8 cellular contexts compared by ENCODE assay signal in the genomic region with DNA sequence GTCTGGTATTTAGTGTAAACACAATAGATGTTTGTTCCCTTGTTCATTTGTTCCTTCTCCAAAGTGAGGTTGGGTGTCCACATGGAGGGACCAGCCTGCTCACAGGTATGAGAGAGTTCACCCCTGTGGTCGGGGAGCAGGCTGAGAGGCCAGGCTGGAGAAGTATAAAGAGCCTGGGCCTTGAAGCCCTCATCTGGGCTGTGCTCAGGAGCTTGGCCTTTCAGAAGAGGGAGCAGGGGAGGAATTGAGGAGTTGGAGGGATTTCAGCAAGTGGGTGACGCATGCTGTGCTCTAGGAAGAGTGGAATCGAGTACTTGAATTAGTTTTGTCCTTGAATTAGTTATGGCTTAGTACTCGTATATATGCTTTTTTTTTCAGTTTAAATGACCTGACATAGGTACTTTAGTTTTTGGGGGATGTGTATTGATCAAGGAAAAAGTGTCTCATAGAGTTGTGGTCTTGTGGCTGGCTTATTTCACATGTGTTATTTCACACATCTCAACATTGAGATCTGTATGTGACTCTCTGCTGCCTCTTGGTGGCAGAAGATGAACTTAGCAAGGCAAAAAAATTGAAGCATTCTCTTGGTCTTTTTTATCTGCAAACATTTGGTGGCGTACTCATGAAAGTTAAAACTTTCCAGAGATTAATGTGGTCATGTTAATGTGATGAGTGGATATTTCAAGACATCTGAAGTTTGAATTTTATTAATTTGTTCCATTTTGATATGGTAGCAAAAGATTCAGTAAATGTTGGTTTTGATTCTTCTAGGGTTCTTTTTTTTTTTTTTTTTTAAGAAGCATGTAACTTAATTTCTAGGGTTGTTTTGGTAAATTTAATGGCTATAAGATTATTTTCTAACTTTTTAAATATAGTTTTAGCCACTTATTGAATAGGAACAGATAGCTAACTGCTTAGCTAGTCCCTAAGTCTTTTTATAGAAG. TPM values are rescaled to one million over a fixed set of nuclear protein-coding genes. Genes with fewer than 3 reads are reported as not detected.
DNase-seq lines count a peak whose midpoint lies in the region; ATAC-seq and TF ChIP-seq lines count a peak whose summit lies in the region.

No MANE protein-coding gene starts in this region.

- H3K27me3 ChIP-seq in mesenchymal stem cell (ENCODE audit: control insufficient read depth in 1 of 2, insufficient read depth in 1 of 2, low read length in 2 of 2) (no peaks in the 10 kb centered on the region), tibial nerve (no peaks in the 10 kb centered on the region)

- no peak overlapping the region for H3K14ac ChIP-seq in mesenchymal stem cell (ENCODE audit: low read length in 2 of 2)

- WGBS in mesenchymal stem cell, result 63% methylated on average over 5 of the region's 5 CpGs
- 57 to 60% methylated on average over 5 of the region's 5 CpGs for WGBS in tibial nerve, 2 donors

- H4K8ac ChIP-seq in mesenchymal stem cell (ENCODE audit: low read length), result no peak overlapping the region

- no peak overlapping the region for H3K4ac ChIP-seq in mesenchymal stem cell (ENCODE audit: low read depth in 1 of 2, low read length in 2 of 2)

- no peak overlapping the region for H3K4me3 Mint-ChIP-seq in activated B cell treated with CpG ODN at 0.5 μM for 24 hours

- no peak overlapping the region for H3K4me3 ChIP-seq in mesenchymal stem cell (ENCODE audit: insufficient read depth in 1 of 2, low read depth in 1 of 2, low read length in 2 of 2)
- no peak overlapping the region for H3K4me3 ChIP-seq in tibial nerve

- ATAC-seq in GM18502 (IDR thresholded peaks at IDR 0.05; ENCODE audit: poor library complexity, unreplicated experiment) (peak; percentile 83), HG02885 (IDR thresholded peaks at IDR 0.05; ENCODE audit: poor library complexity, unreplicated experiment) (peak; percentile 84), activated B cell treated with CpG ODN at 0.5 μM for 24 hours (ENCODE audit: low read depth) (peak; percentile 69)

- no peak overlapping the region for H2BK120ac ChIP-seq in mesenchymal stem cell (ENCODE audit: low read depth, low read length)

- peaks cover 28% of the 10 kb centered on the region for H3K36me3 Mint-ChIP-seq in activated B cell treated with CpG ODN at 0.5 μM for 24 hours (ENCODE audit: low read depth)

- H3K9ac ChIP-seq in mesenchymal stem cell (ENCODE audit: low read length), result no peak overlapping the region

- H3K27ac Mint-ChIP-seq in activated B cell treated with CpG ODN at 0.5 μM for 24 hours, result no peak overlapping the region

- no peak for TF ChIP-seq POLR2A in tibial nerve (IDR thresholded peaks at IDR 0.05)

- no peak overlapping the region for H4K91ac ChIP-seq in mesenchymal stem cell (ENCODE audit: low read length)

- POLR2A ChIA-PET in activated B cell treated with CpG ODN at 0.5 μM for 24 hours (lab: Charles Lee), result no interaction called here

- no peak overlapping the region for H2BK12ac ChIP-seq in mesenchymal stem cell (ENCODE audit: low read length in 2 of 2)

- no peak overlapping the region for H3K18ac ChIP-seq in mesenchymal stem cell (ENCODE audit: low read depth in 1 of 2, low read length in 2 of 2)

- no peaks in the 10 kb centered on the region for H3K4me1 Mint-ChIP-seq in activated B cell treated with CpG ODN at 0.5 μM for 24 hours

- H3K27ac ChIP-seq in mesenchymal stem cell (ENCODE audit: low read length, poor library complexity, severe bottlenecking) (no peak overlapping the region), tibial nerve (no peak overlapping the region)

- H2BK5ac ChIP-seq in mesenchymal stem cell (ENCODE audit: low read depth, low read length, poor library complexity, severe bottlenecking), result no peak overlapping the region

- no peak overlapping the region for H3K23ac ChIP-seq in mesenchymal stem cell (ENCODE audit: low read length in 2 of 2)

- H3K9me3 ChIP-seq in mesenchymal stem cell (ENCODE audit: control insufficient read depth, low read length) (no peaks in the 10 kb centered on the region), tibial nerve (no peaks in the 10 kb centered on the region)

- no peak overlapping the region for H2AK5ac ChIP-seq in mesenchymal stem cell (ENCODE audit: low read length, severe bottlenecking)

- peak; percentile 85 for DNase-seq in Ammon's horn (ENCODE audit: low spot score)
- DNase-seq in NCI-H146 (lab: John Stamatoyannopoulos, UW), result peak; percentile 48
- DNase-seq in activated B cell treated with CpG ODN at 0.5 μM for 24 hours, result no peak
- DNase-seq in effector CD8-positive, alpha-beta T cell (lab: John Stamatoyannopoulos, UW), result peak; percentile 1
- DNase-seq in mesenchymal stem cell, result peak; percentile 56
- DNase-seq in tibial nerve (ENCODE audit: low spot score in 2 of 2), result peak in 1 of 2 donors; percentile 29

- peak; percentile 91 for TF ChIP-seq CTCF in activated B cell treated with CpG ODN at 0.5 μM for 24 hours (IDR thresholded peaks at IDR 0.05)
- TF ChIP-seq CTCF in tibial nerve (IDR thresholded peaks at IDR 0.05), result peak; percentile 63 to 74 (median 69)

- H2BK15ac ChIP-seq in mesenchymal stem cell (ENCODE audit: low read depth, poor library complexity, severe bottlenecking), result no peak overlapping the region

- no peaks in the 10 kb centered on the region for H3K36me3 ChIP-seq in mesenchymal stem cell (ENCODE audit: control insufficient read depth in 1 of 2, insufficient read depth in 2 of 2, low read depth in 1 of 2, low read length in 2 of 2)
- no peaks in the 10 kb centered on the region for H3K36me3 ChIP-seq in tibial nerve

- no peaks in the 10 kb centered on the region for H3K79me1 ChIP-seq in mesenchymal stem cell (replicated peaks; ENCODE audit: low read length, poor library complexity, severe bottlenecking)

- no peaks in the 10 kb centered on the region for H3K27me3 Mint-ChIP-seq in activated B cell treated with CpG ODN at 0.5 μM for 24 hours

- H3K4me2 ChIP-seq in mesenchymal stem cell (ENCODE audit: low read length, poor library complexity, severe bottlenecking), result no peak overlapping the region

- intact Hi-C loops in activated B cell treated with CpG ODN at 0.5 μM for 24 hours (cut with micrococcal nuclease), result loop anchor here (1.0 to 2.0 kb wide), 3 partner anchors 55 to 258 kb away; a partner anchor contains a TSS

- CTCF ChIA-PET in activated B cell treated with CpG ODN at 0.5 μM for 24 hours (lab: Charles Lee), result interaction anchor here (0.6 to 3.6 kb wide), 5 partner anchors 24 to 259 kb away, joined by 3 to 30 read pairs (median 10); no protein-coding TSS in a partner anchor

- no peak for TF ChIP-seq EP300 in tibial nerve (IDR thresholded peaks at IDR 0.05)

- H3K4me1 ChIP-seq in mesenchymal stem cell (ENCODE audit: control insufficient read depth, insufficient read depth, low read depth, low read length) (no peaks in the 10 kb centered on the region), tibial nerve (no peaks in the 10 kb centered on the region)

- H3K9me3 Mint-ChIP-seq in activated B cell treated with CpG ODN at 0.5 μM for 24 hours, result no peaks in the 10 kb centered on the region

- H2AFZ ChIP-seq in mesenchymal stem cell (ENCODE audit: low read depth, low read length), result no peak overlapping the region

RNA-seq across cellular contexts. Expression of a gene that starts 54.3 kb away (rescaled TPM):
- total RNA-seq in activated B cell treated with CpG ODN at 0.5 μM for 24 hours, result 15.3 and 16.2 TPM in 2 replicates
- polyA plus RNA-seq in mesenchymal stem cell (2013, experiment 1 of 2), result 0.08 TPM
- polyA plus RNA-seq in mesenchymal stem cell (2013, experiment 2 of 2), result 0.14 TPM
- 10 to 100 TPM in 1 of 4 donors, 1 to 10 TPM in 3; 2.8 to 13.5 (median 5.0) TPM for total RNA-seq in tibial nerve
